ENCODE assay signal across 12 cellular contexts in genomic region chr14:24308342-24309124, GRCh38. TPM values are rescaled to one million over a fixed set of nuclear protein-coding genes. Genes with fewer than 3 reads are reported as not detected.
DNase-seq lines count a peak whose midpoint lies in the region; ATAC-seq, FAIRE-seq and TF ChIP-seq lines count a peak whose summit lies in the region.
"Had no signal": no experiment of that assay in that cellular context is flagged by ENCODE, and none has a peak within 500 bp of the region (broad histone marks: within the 10 kb centered on the region; RNA-seq: fewer than 3 reads in every experiment).

No MANE protein-coding gene starts in this region.

- H3K9me1 ChIP-seq in keratinocyte (ENCODE audit: control insufficient read depth, extremely low read depth, insufficient read depth, low read length) = no peaks in the 10 kb centered on the region

- H3K4me1 ChIP-seq in keratinocyte (ENCODE audit: control insufficient read depth, extremely low read depth, insufficient read depth, low read length) = peaks cover 42% of the 10 kb centered on the region

- peaks cover 47% of the 10 kb centered on the region for H3K4me1 Mint-ChIP-seq in activated CD4-positive, alpha-beta T cell treated with anti-CD3 and anti-CD28 coated beads, Interleukin-2, amount 10 ng/mL, durations not matched to agents 24 days and 14 days
- peaks cover 44% of the 10 kb centered on the region for H3K4me1 Mint-ChIP-seq in activated CD8-positive, alpha-beta T cell treated with anti-CD3 and anti-CD28 coated beads for 36 hours (ENCODE audit: low read depth)
- peaks cover 60% of the 10 kb centered on the region for H3K4me1 Mint-ChIP-seq in stimulated activated effector memory CD8-positive, alpha-beta T cell treated with anti-CD3 and anti-CD28 coated beads, Interleukin-12 subunit alpha, Interleukin-12 subunit beta, amount 100 ng/mL, for 72 hours

- FAIRE-seq in keratinocyte (lab: Jason Lieb, UNC) = peak; percentile 53
- FAIRE-seq: RCC 7860, urothelium cell line had no signal

- dilution Hi-C loops in keratinocyte (cut with MboI; ENCODE audit: extremely low pct_ligation_motif_present, low sequenced_read_pairs) = no loop called here

- H3K27me3 ChIP-seq in keratinocyte (ENCODE audit: control insufficient read depth, extremely low read depth, insufficient read depth, low read length) = no peaks in the 10 kb centered on the region
- H3K27me3 ChIP-seq: adrenal gland had no signal

- H3K4me3 ChIP-seq in keratinocyte (ENCODE audit: control insufficient read depth in 2 of 3, extremely low read depth in 1 of 3, insufficient read depth in 2 of 3, low read depth in 1 of 3, low read length in 3 of 3) (no peak overlapping the region), coronary artery (no peak overlapping the region)
- H3K4me3 ChIP-seq: adrenal gland had no signal

- H3K4me2 ChIP-seq in keratinocyte (ENCODE audit: control insufficient read depth, extremely low read depth, insufficient read depth, low read depth, low read length) = no peak overlapping the region

- intact Hi-C loops in activated CD4-positive, alpha-beta T cell treated with anti-CD3 and anti-CD28 coated beads, Interleukin-2, amount 10 ng/mL, durations not matched to agents 24 days and 14 days (cut with micrococcal nuclease) = loop anchor here (1.0 to 2.0 kb wide), 3 partner anchors 8 to 123 kb away; partner anchors contain the start of gene TINF2
- intact Hi-C loops in activated CD8-positive, alpha-beta T cell treated with anti-CD3 and anti-CD28 coated beads for 36 hours (cut with micrococcal nuclease) = no loop called here

- H4K20me1 ChIP-seq in keratinocyte (ENCODE audit: control insufficient read depth, extremely low read depth, insufficient read depth, low read length) = no peaks in the 10 kb centered on the region

- H3K9me3 ChIP-seq in keratinocyte (ENCODE audit: control insufficient read depth, low read depth, low read length) = no peaks in the 10 kb centered on the region
- H3K9me3 ChIP-seq: adrenal gland had no signal

- POLR2A ChIA-PET in activated CD8-positive, alpha-beta T cell treated with anti-CD3 and anti-CD28 coated beads for 36 hours (lab: Charles Lee) = interaction anchor here (0.5 to 5.3 kb wide), 13 partner anchors 8 to 157 kb away, joined by 3 to 54 read pairs (median 4); partner anchors contain the start of genes CHMP4A, DHRS1, GMPR2 and KHNYN

- CTCF ChIA-PET in activated CD8-positive, alpha-beta T cell treated with anti-CD3 and anti-CD28 coated beads for 36 hours (lab: Charles Lee) = interaction anchor here (0.8 to 28.2 kb wide), 50 partner anchors 8 to 250 kb away, joined by 3 to 873 read pairs (median 6); partner anchors contain the start of genes ADCY4, CBLN3, CHMP4A and DCAF11

- H3K36me3 Mint-ChIP-seq in activated CD4-positive, alpha-beta T cell treated with anti-CD3 and anti-CD28 coated beads, Interleukin-2, amount 10 ng/mL, durations not matched to agents 24 days and 14 days (ENCODE audit: low read depth) = peaks cover 62% of the 10 kb centered on the region
- peaks cover 50% of the 10 kb centered on the region for H3K36me3 Mint-ChIP-seq in activated CD8-positive, alpha-beta T cell treated with anti-CD3 and anti-CD28 coated beads for 36 hours (ENCODE audit: low read depth)
- peaks cover 67% of the 10 kb centered on the region for H3K36me3 Mint-ChIP-seq in stimulated activated effector memory CD8-positive, alpha-beta T cell treated with anti-CD3 and anti-CD28 coated beads, Interleukin-12 subunit alpha, Interleukin-12 subunit beta, amount 100 ng/mL, for 72 hours

- no peak overlapping the region for H2AFZ ChIP-seq in keratinocyte (ENCODE audit: control insufficient read depth, low read length)

- peaks cover 4% of the 10 kb centered on the region for H3K79me2 ChIP-seq in keratinocyte (ENCODE audit: control insufficient read depth, insufficient read depth, low read length)

- H3K27ac ChIP-seq in keratinocyte (ENCODE audit: control insufficient read depth, insufficient read depth, low read length) (no peak overlapping the region), coronary artery (no peak overlapping the region)
- H3K27ac ChIP-seq: adrenal gland had no signal

- H3K4me3 Mint-ChIP-seq in activated CD4-positive, alpha-beta T cell treated with anti-CD3 and anti-CD28 coated beads, Interleukin-2, amount 10 ng/mL, durations not matched to agents 24 days and 14 days = peak overlapping the region; percentile 2
- H3K4me3 Mint-ChIP-seq in activated CD8-positive, alpha-beta T cell treated with anti-CD3 and anti-CD28 coated beads for 36 hours = no peak overlapping the region
- peak overlapping the region; percentile 13 for H3K4me3 Mint-ChIP-seq in stimulated activated effector memory CD8-positive, alpha-beta T cell treated with anti-CD3 and anti-CD28 coated beads, Interleukin-12 subunit alpha, Interleukin-12 subunit beta, amount 100 ng/mL, for 72 hours

- no peak for DNase-seq in activated CD4-positive, alpha-beta T cell treated with anti-CD3 and anti-CD28 coated beads, Interleukin-2, amount 10 ng/mL, durations not matched to agents 24 days and 14 days
- no peak for DNase-seq in activated CD4-positive, alpha-beta T cell treated with anti-CD3 and anti-CD28 coated beads for 1 hour
- DNase-seq in activated CD8-positive, alpha-beta T cell treated with anti-CD3 and anti-CD28 coated beads for 36 hours = no peak
- DNase-seq in keratinocyte (ENCODE audit: low read depth, low spot score) (no peak), coronary artery (ENCODE audit: low spot score) (no peak), DMS114 treated with DMSO at 0.1 percent for 48 hours (lab: John Stamatoyannopoulos, UW; ENCODE audit: unreplicated experiment) (no peak), midbrain (lab: John Stamatoyannopoulos, UW) (no peak)
- no peak for DNase-seq in stimulated activated effector memory CD8-positive, alpha-beta T cell treated with anti-CD3 and anti-CD28 coated beads, Interleukin-12 subunit alpha, Interleukin-12 subunit beta, amount 100 ng/mL, for 72 hours (ENCODE audit: low spot score in 2 of 2)

- no peak overlapping the region for H3K27ac Mint-ChIP-seq in activated CD4-positive, alpha-beta T cell treated with anti-CD3 and anti-CD28 coated beads, Interleukin-2, amount 10 ng/mL, durations not matched to agents 24 days and 14 days
- no peak overlapping the region for H3K27ac Mint-ChIP-seq in activated CD8-positive, alpha-beta T cell treated with anti-CD3 and anti-CD28 coated beads for 36 hours
- H3K27ac Mint-ChIP-seq in stimulated activated effector memory CD8-positive, alpha-beta T cell treated with anti-CD3 and anti-CD28 coated beads, Interleukin-12 subunit alpha, Interleukin-12 subunit beta, amount 100 ng/mL, for 72 hours = peak overlapping the region; percentile 84

- no peaks in the 10 kb centered on the region for H3K9me3 Mint-ChIP-seq in activated CD4-positive, alpha-beta T cell treated with anti-CD3 and anti-CD28 coated beads, Interleukin-2, amount 10 ng/mL, durations not matched to agents 24 days and 14 days
- no peaks in the 10 kb centered on the region for H3K9me3 Mint-ChIP-seq in activated CD8-positive, alpha-beta T cell treated with anti-CD3 and anti-CD28 coated beads for 36 hours
- no peaks in the 10 kb centered on the region for H3K9me3 Mint-ChIP-seq in stimulated activated effector memory CD8-positive, alpha-beta T cell treated with anti-CD3 and anti-CD28 coated beads, Interleukin-12 subunit alpha, Interleukin-12 subunit beta, amount 100 ng/mL, for 72 hours

- peak; percentile 2 for TF ChIP-seq CTCF in activated CD8-positive, alpha-beta T cell treated with anti-CD3 and anti-CD28 coated beads for 36 hours (IDR thresholded peaks at IDR 0.05)
- no peak for TF ChIP-seq CTCF in keratinocyte (optimal IDR thresholded peaks at IDR 0.05 in 1 of 3, IDR thresholded peaks at IDR 0.05 in 1 of 3, conservative IDR thresholded peaks at IDR 0.05 in 1 of 3; ENCODE audit: extremely low read depth in 1 of 3, insufficient read depth in 2 of 3, low read length in 3 of 3)
- no peak for TF ChIP-seq CTCF in coronary artery (IDR thresholded peaks at IDR 0.05)

- ATAC-seq in activated CD8-positive, alpha-beta T cell treated with anti-CD3 and anti-CD28 coated beads for 36 hours = no peak
- no peak for ATAC-seq in stimulated activated effector memory CD8-positive, alpha-beta T cell treated with anti-CD3 and anti-CD28 coated beads, Interleukin-12 subunit alpha, Interleukin-12 subunit beta, amount 100 ng/mL, for 72 hours

- H3K9ac ChIP-seq in keratinocyte (ENCODE audit: control insufficient read depth, extremely low read depth, insufficient read depth, low read length) = no peak overlapping the region

- no peaks in the 10 kb centered on the region for H3K27me3 Mint-ChIP-seq in activated CD4-positive, alpha-beta T cell treated with anti-CD3 and anti-CD28 coated beads, Interleukin-2, amount 10 ng/mL, durations not matched to agents 24 days and 14 days
- no peaks in the 10 kb centered on the region for H3K27me3 Mint-ChIP-seq in activated CD8-positive, alpha-beta T cell treated with anti-CD3 and anti-CD28 coated beads for 36 hours

- H3K36me3 ChIP-seq in keratinocyte (ENCODE audit: control insufficient read depth in 2 of 2, extremely low read depth in 1 of 2, insufficient read depth in 2 of 2, low read length in 2 of 2) = peaks cover 38 to 46% of the 10 kb centered on the region in 2 experiments

RNA-seq across cellular contexts. Expression of gene CIDEB, which starts 0.8 kb away (rescaled TPM):
- total RNA-seq in activated CD4-positive, alpha-beta T cell treated with anti-CD3 and anti-CD28 coated beads, Interleukin-2, amount 10 ng/mL, durations not matched to agents 24 days and 14 days = 21.8 and 22.2 TPM in 2 replicates
- 10 to 100 TPM; 12.1 to 13.6 TPM for total RNA-seq in activated CD8-positive, alpha-beta T cell treated with anti-CD3 and anti-CD28 coated beads for 36 hours
- polyA plus RNA-seq in keratinocyte = 2.4 to 3.7 TPM (median 2.6 TPM) in 3 replicates
- 5.1 TPM for polyA plus RNA-seq in keratinocyte (2011; ENCODE audit: low read depth)
- polyA plus RNA-seq in keratinocyte (2011; cell fraction: cytosol; rRNA removed) = 1.7 and 1.8 TPM in 2 replicates
- polyA plus RNA-seq in keratinocyte (2011; cell fraction: nucleus; rRNA removed) = 2.1 and 2.8 TPM in 2 replicates
- 3.2 and 4.2 TPM in 2 replicates for polyA plus RNA-seq in keratinocyte (2012; ENCODE audit: low replicate concordance)
- polyA minus RNA-seq in keratinocyte = 0.99 to 3.9 TPM (median 1.3 TPM) in 3 replicates
- polyA minus RNA-seq in keratinocyte (2011; cell fraction: cytosol; rRNA and poly(A)+ RNA removed) = 1.5 TPM
- 0.63 and 0.78 TPM in 2 replicates for polyA minus RNA-seq in keratinocyte (2011; cell fraction: nucleus; rRNA and poly(A)+ RNA removed)
- total RNA-seq: A673 had no signal

RNA-seq across cellular contexts. Expression of gene LTB4R2, which starts 1.4 kb away (rescaled TPM):
- 9.6 and 11.0 TPM in 2 replicates for total RNA-seq in activated CD4-positive, alpha-beta T cell treated with anti-CD3 and anti-CD28 coated beads, Interleukin-2, amount 10 ng/mL, durations not matched to agents 24 days and 14 days
- 10 to 100 TPM in 1 of 2 experiments, 1 to 10 TPM in 1; 9.6 to 12.0 TPM for total RNA-seq in activated CD8-positive, alpha-beta T cell treated with anti-CD3 and anti-CD28 coated beads for 36 hours
- polyA plus RNA-seq in keratinocyte = 5.4 to 13.4 TPM (median 7.9 TPM) in 3 replicates
- polyA plus RNA-seq in keratinocyte (2011; ENCODE audit: low read depth) = 3.9 TPM
- 1.2 and 2.7 TPM in 2 replicates for polyA plus RNA-seq in keratinocyte (2011; cell fraction: cytosol; rRNA removed)
- polyA plus RNA-seq in keratinocyte (2011; cell fraction: nucleus; rRNA removed) = 28.9 and 46.2 TPM in 2 replicates
- polyA plus RNA-seq in keratinocyte (2012; ENCODE audit: low replicate concordance) = 8.7 and 19.1 TPM in 2 replicates
- 6.4 to 9.3 TPM (median 6.9 TPM) in 3 replicates for polyA minus RNA-seq in keratinocyte
- polyA minus RNA-seq in keratinocyte (2011; cell fraction: cytosol; rRNA and poly(A)+ RNA removed) = 16.9 TPM
- polyA minus RNA-seq in keratinocyte (2011; cell fraction: nucleus; rRNA and poly(A)+ RNA removed) = 33.0 TPM in 2 replicates

RNA-seq across cellular contexts. Expression of gene LTB4R, which starts 2.8 kb away (rescaled TPM):
- total RNA-seq in activated CD4-positive, alpha-beta T cell treated with anti-CD3 and anti-CD28 coated beads, Interleukin-2, amount 10 ng/mL, durations not matched to agents 24 days and 14 days = 12.2 and 14.2 TPM in 2 replicates
- total RNA-seq in activated CD8-positive, alpha-beta T cell treated with anti-CD3 and anti-CD28 coated beads for 36 hours = 10 to 100 TPM; 11.6 to 11.7 TPM
- polyA plus RNA-seq in keratinocyte = 8.6 to 20.4 TPM (median 14.6 TPM) in 3 replicates
- polyA plus RNA-seq in keratinocyte (2011; ENCODE audit: low read depth) = 8.4 TPM
- 3.0 and 4.3 TPM in 2 replicates for polyA plus RNA-seq in keratinocyte (2011; cell fraction: cytosol; rRNA removed)
- 53.5 and 61.4 TPM in 2 replicates for polyA plus RNA-seq in keratinocyte (2011; cell fraction: nucleus; rRNA removed)
- 8.4 and 41.2 TPM in 2 replicates for polyA plus RNA-seq in keratinocyte (2012; ENCODE audit: low replicate concordance)
- 16.4 to 31.6 TPM (median 21.6 TPM) in 3 replicates for polyA minus RNA-seq in keratinocyte
- polyA minus RNA-seq in keratinocyte (2011; cell fraction: cytosol; rRNA and poly(A)+ RNA removed) = 11.1 TPM
- 12.5 and 15.4 TPM in 2 replicates for polyA minus RNA-seq in keratinocyte (2011; cell fraction: nucleus; rRNA and poly(A)+ RNA removed)

RNA-seq across cellular contexts. Expression of gene NOP9, which starts 8.9 kb away (rescaled TPM):
- 48.3 and 52.2 TPM in 2 replicates for total RNA-seq in activated CD4-positive, alpha-beta T cell treated with anti-CD3 and anti-CD28 coated beads, Interleukin-2, amount 10 ng/mL, durations not matched to agents 24 days and 14 days
- 10 to 100 TPM; 33.5 to 33.6 TPM for total RNA-seq in activated CD8-positive, alpha-beta T cell treated with anti-CD3 and anti-CD28 coated beads for 36 hours
- polyA plus RNA-seq in keratinocyte = 16.5 to 25.3 TPM (median 19.9 TPM) in 3 replicates
- polyA plus RNA-seq in keratinocyte (2011; ENCODE audit: low read depth) = 8.4 TPM
- polyA plus RNA-seq in keratinocyte (2011; cell fraction: cytosol; rRNA removed) = 19.6 and 22.7 TPM in 2 replicates
- polyA plus RNA-seq in keratinocyte (2011; cell fraction: nucleus; rRNA removed) = 63.3 and 70.4 TPM in 2 replicates
- 19.0 and 25.4 TPM in 2 replicates for polyA plus RNA-seq in keratinocyte (2012; ENCODE audit: low replicate concordance)
- polyA minus RNA-seq in keratinocyte = 47.2 to 59.5 TPM (median 50.4 TPM) in 3 replicates
- 33.8 TPM for polyA minus RNA-seq in keratinocyte (2011; cell fraction: cytosol; rRNA and poly(A)+ RNA removed)
- polyA minus RNA-seq in keratinocyte (2011; cell fraction: nucleus; rRNA and poly(A)+ RNA removed) = 35.6 and 45.4 TPM in 2 replicates

RNA-seq across cellular contexts. Expression of gene DHRS1, which starts 9.0 kb away (rescaled TPM):
- total RNA-seq in activated CD4-positive, alpha-beta T cell treated with anti-CD3 and anti-CD28 coated beads, Interleukin-2, amount 10 ng/mL, durations not matched to agents 24 days and 14 days = 10.1 and 10.3 TPM in 2 replicates
- total RNA-seq in activated CD8-positive, alpha-beta T cell treated with anti-CD3 and anti-CD28 coated beads for 36 hours = 10 to 100 TPM; 11.9 to 13.6 TPM
- 65.1 to 130 TPM (median 75.0 TPM) in 3 replicates for polyA plus RNA-seq in keratinocyte
- 55.9 TPM for polyA plus RNA-seq in keratinocyte (2011; ENCODE audit: low read depth)
- 131 and 161 TPM in 2 replicates for polyA plus RNA-seq in keratinocyte (2011; cell fraction: cytosol; rRNA removed)
- polyA plus RNA-seq in keratinocyte (2011; cell fraction: nucleus; rRNA removed) = 263 and 309 TPM in 2 replicates
- polyA plus RNA-seq in keratinocyte (2012; ENCODE audit: low replicate concordance) = 100 and 165 TPM in 2 replicates
- 173 to 348 TPM (median 179 TPM) in 3 replicates for polyA minus RNA-seq in keratinocyte
- 222 TPM for polyA minus RNA-seq in keratinocyte (2011; cell fraction: cytosol; rRNA and poly(A)+ RNA removed)
- polyA minus RNA-seq in keratinocyte (2011; cell fraction: nucleus; rRNA and poly(A)+ RNA removed) = 53.4 and 72.1 TPM in 2 replicates
